In the genomic region with DNA sequence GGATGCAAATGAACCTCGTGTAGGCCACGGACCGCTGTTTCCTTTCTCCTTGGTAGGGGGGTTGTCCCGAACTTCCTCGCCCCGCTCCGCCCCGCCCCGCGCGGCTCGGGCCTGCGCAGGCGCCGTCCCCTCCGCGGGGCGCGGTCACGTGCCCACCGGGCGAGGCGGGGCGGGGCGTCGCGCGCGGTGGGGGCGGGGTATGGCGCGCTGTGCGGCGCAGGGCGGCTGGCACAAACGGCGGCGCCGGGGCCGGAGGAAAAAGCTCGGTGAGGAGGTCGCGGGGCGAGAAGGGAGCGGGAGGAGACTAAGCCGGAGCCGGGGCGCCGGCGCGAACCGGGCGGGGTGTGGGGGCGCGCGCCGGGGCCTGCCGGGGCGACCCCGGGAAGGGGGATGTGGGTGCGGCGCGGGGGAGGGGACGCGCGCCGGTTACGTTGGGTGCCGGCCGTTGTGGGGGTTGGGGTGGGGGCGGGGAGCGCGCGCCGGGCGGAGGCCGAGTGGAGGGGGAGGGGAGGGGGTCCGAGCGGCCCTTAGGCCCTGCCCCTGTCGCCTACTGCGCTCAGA, we compare ENCODE assay signal across 7 cellular contexts. TPM values are rescaled to one million over a fixed set of nuclear protein-coding genes. Genes with fewer than 3 reads are reported as not detected.
DNase-seq lines count a peak whose midpoint lies in the region; ATAC-seq and TF ChIP-seq lines count a peak whose summit lies in the region.

Gene EGLN2 (plus strand): TSS at position 195 of the 561 bp plus-strand sequence. CDS start 1,382 bp downstream, outside the sequence.

- peak within 1 kb of the TSS; percentile 86 for H3K4me3 ChIP-seq in fibroblast of the aortic adventitia (ENCODE audit: low read depth, low read length)

- DNase-seq in fibroblast of the aortic adventitia (ENCODE audit: low read depth) (no peak), omental fat pad (ENCODE audit: low spot score) (no peak), NCI-H1092 (lab: John Stamatoyannopoulos, UW) (no peak), head of caudate nucleus (no peak)

- intact Hi-C loops in head of caudate nucleus (cut with DNase I), result loop anchor here (1.0 kb wide), 1 partner anchor 21 kb away; the partner anchor contains the start of gene RAB4B

- no peak for TF ChIP-seq CTCF in fibroblast of the aortic adventitia (IDR thresholded peaks at IDR 0.05; ENCODE audit: insufficient read depth, low read length)
- no peak for TF ChIP-seq CTCF in omental fat pad (IDR thresholded peaks at IDR 0.05)

- peak; percentile 54 for ATAC-seq in GM18520 (IDR thresholded peaks at IDR 0.05; ENCODE audit: unreplicated experiment)
- peak; percentile 62 for ATAC-seq in HG02852 (IDR thresholded peaks at IDR 0.05; ENCODE audit: unreplicated experiment)
- peak; percentile 84 for ATAC-seq in SK-N-SH treated with all-trans-retinoic acid at 6 μM for 48 hours
- ATAC-seq in omental fat pad (ENCODE audit: low FRiP score), result peak; percentile 91

TF ChIP-seq in SK-N-SH treated with all-trans-retinoic acid at 6 μM for 48 hours, 23 proteins besides CTCF, POLR2A, EP300 and RAD21:
- TF ChIP-seq ZNF70 (CRISPR knock-in tag; IDR thresholded peaks at IDR 0.05) (no peak), ZNF565 (CRISPR knock-in tag; conservative IDR thresholded peaks at IDR 0.05; ENCODE audit: low read depth) (no peak)
- TF ChIP-seq, protein P1, sequence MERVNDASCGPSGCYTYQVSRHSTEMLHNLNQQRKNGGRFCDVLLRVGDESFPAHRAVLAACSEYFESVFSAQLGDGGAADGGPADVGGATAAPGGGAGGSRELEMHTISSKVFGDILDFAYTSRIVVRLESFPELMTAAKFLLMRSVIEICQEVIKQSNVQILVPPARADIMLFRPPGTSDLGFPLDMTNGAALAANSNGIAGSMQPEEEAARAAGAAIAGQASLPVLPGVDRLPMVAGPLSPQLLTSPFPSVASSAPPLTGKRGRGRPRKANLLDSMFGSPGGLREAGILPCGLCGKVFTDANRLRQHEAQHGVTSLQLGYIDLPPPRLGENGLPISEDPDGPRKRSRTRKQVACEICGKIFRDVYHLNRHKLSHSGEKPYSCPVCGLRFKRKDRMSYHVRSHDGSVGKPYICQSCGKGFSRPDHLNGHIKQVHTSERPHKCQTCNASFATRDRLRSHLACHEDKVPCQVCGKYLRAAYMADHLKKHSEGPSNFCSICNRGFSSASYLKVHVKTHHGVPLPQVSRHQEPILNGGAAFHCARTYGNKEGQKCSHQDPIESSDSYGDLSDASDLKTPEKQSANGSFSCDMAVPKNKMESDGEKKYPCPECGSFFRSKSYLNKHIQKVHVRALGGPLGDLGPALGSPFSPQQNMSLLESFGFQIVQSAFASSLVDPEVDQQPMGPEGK (CRISPR knock-in tag; IDR thresholded peaks at IDR 0.05; ENCODE audit: borderline replicate concordance), result no peak
- TF ChIP-seq, protein P2, sequence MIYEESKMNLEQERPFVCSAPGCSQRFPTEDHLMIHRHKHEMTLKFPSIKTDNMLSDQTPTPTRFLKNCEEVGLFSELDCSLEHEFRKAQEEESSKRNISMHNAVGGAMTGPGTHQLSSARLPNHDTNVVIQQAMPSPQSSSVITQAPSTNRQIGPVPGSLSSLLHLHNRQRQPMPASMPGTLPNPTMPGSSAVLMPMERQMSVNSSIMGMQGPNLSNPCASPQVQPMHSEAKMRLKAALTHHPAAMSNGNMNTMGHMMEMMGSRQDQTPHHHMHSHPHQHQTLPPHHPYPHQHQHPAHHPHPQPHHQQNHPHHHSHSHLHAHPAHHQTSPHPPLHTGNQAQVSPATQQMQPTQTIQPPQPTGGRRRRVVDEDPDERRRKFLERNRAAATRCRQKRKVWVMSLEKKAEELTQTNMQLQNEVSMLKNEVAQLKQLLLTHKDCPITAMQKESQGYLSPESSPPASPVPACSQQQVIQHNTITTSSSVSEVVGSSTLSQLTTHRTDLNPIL (CRISPR knock-in tag; IDR thresholded peaks at IDR 0.05; ENCODE audit: low read depth), result no peak
TF ChIP-seq in SK-N-SH treated with all-trans-retinoic acid at 6 μM for 48 hours: peak in this region for 0.

RNA-seq across cellular contexts. Expression of gene EGLN2, which starts in this region (rescaled TPM):
- total RNA-seq in fibroblast of the aortic adventitia (ENCODE audit: low replicate concordance), result 60.6 and 64.2 TPM in 2 replicates
- 100 to 1,000 TPM in 2 of 4 donors, 10 to 100 TPM in 2; 91.6 to 107 (median 101) TPM for total RNA-seq in omental fat pad
